Comparison of ENCODE assay signal across 27 cellular contexts in genomic region chr2:180146541-180146940, GRCh38.
DNase-seq lines count a peak whose midpoint lies in the region; ATAC-seq and TF ChIP-seq lines count a peak whose summit lies in the region.
"Had no signal": no experiment of that assay in that cellular context is flagged by ENCODE, and none has a peak within 500 bp of the region (broad histone marks: within the 10 kb centered on the region; RNA-seq: fewer than 3 reads in every experiment).

No MANE protein-coding gene starts in this region.

- H3K9me3 ChIP-seq in GM23248 (ENCODE audit: low read depth) (no peaks in the 10 kb centered on the region), HUES48 (ENCODE audit: control insufficient read depth, insufficient read depth, low read length) (no peaks in the 10 kb centered on the region), PC-9 (ENCODE audit: insufficient read depth, low read depth) (no peaks in the 10 kb centered on the region), neural progenitor cell (ENCODE audit: low read depth) (no peaks in the 10 kb centered on the region), trophoblast cell (ENCODE audit: insufficient read depth, low read depth, low read length) (no peaks in the 10 kb centered on the region)
- H3K9me3 ChIP-seq: BE2C had no signal

- no peak overlapping the region for H2BK12ac ChIP-seq in trophoblast cell (ENCODE audit: low read length)

- no peaks in the 10 kb centered on the region for H3K27me3 Mint-ChIP-seq in neural progenitor cell (ENCODE audit: insufficient read depth, low read depth)
- H3K27me3 Mint-ChIP-seq in stimulated activated memory B cell treated with anti-CD40 and anti-IgM and Interleukin-4, amounts not matched to agents 10 μg/mL and 1 μg/mL and 100 μg/mL, for 72 hours, result no peaks in the 10 kb centered on the region

- no peaks in the 10 kb centered on the region for H3K36me3 ChIP-seq in GM23248 (ENCODE audit: low read depth)
- no peaks in the 10 kb centered on the region for H3K36me3 ChIP-seq in HUES48 (ENCODE audit: control insufficient read depth, insufficient read depth, low read length)
- H3K36me3 ChIP-seq in PC-9 (ENCODE audit: low read depth), result no peaks in the 10 kb centered on the region
- no peaks in the 10 kb centered on the region for H3K36me3 ChIP-seq in neural progenitor cell
- no peaks in the 10 kb centered on the region for H3K36me3 ChIP-seq in trophoblast cell (ENCODE audit: control insufficient read depth in 1 of 2, insufficient read depth in 2 of 2, low read length in 2 of 2)
- H3K36me3 ChIP-seq: BE2C had no signal

- H3F3A ChIP-seq in GM23248 (ENCODE audit: insufficient read depth), result no peaks in the 10 kb centered on the region
- H3F3A ChIP-seq in PC-9 (ENCODE audit: insufficient read depth, low read depth), result no peaks in the 10 kb centered on the region
- no peaks in the 10 kb centered on the region for H3F3A ChIP-seq in neural progenitor cell (ENCODE audit: low read depth)

- H3K14ac ChIP-seq in trophoblast cell (ENCODE audit: low read length), result no peak overlapping the region

- H3K4me1 ChIP-seq in GM23248 (ENCODE audit: insufficient read depth) (no peaks in the 10 kb centered on the region), HUES48 (ENCODE audit: control insufficient read depth, insufficient read depth, low read length) (peaks cover 49% of the 10 kb centered on the region), PC-9 (replicated peaks; ENCODE audit: insufficient read depth) (no peaks in the 10 kb centered on the region), neural progenitor cell (peaks cover 4% of the 10 kb centered on the region), trophoblast cell (ENCODE audit: control insufficient read depth in 1 of 2, insufficient read depth in 2 of 2, low read length in 2 of 2) (no peaks in the 10 kb centered on the region)
- H3K4me1 ChIP-seq: BE2C had no signal

- no peak overlapping the region for H2BK5ac ChIP-seq in trophoblast cell (ENCODE audit: low read depth, low read length, poor library complexity)

- H4K20me1 ChIP-seq in GM23248 (ENCODE audit: insufficient read depth), result no peaks in the 10 kb centered on the region
- no peaks in the 10 kb centered on the region for H4K20me1 ChIP-seq in PC-9 (ENCODE audit: insufficient read depth)
- no peaks in the 10 kb centered on the region for H4K20me1 ChIP-seq in neural progenitor cell (ENCODE audit: low read depth)

- H4K8ac ChIP-seq in trophoblast cell (ENCODE audit: low read depth, low read length), result no peak overlapping the region

- no peak overlapping the region for H2AK5ac ChIP-seq in trophoblast cell (ENCODE audit: low read length)

- no peak for ATAC-seq in stimulated activated memory B cell treated with anti-CD40 and anti-IgM and Interleukin-4, amounts not matched to agents 10 μg/mL and 1 μg/mL and 100 μg/mL, for 72 hours
- ATAC-seq: GM12878, SK-N-SH treated with all-trans-retinoic acid at 6 μM for 48 hours had no signal

- TF ChIP-seq CTCF in PC-9 (conservative IDR thresholded peaks at IDR 0.05) (no peak), neural progenitor cell (IDR thresholded peaks at IDR 0.05) (no peak)

- BruUV-seq in PC-9 (replicated peaks; lab: Mats Ljungman, UMichigan), result no TSS peak

- intact Hi-C loops in PC-9 (cut with micrococcal nuclease; ENCODE audit: unreplicated experiment), result no loop called here

- H3K27me3 ChIP-seq in GM23248 (replicated peaks; ENCODE audit: insufficient read depth) (no peaks in the 10 kb centered on the region), HUES48 (ENCODE audit: control insufficient read depth, insufficient read depth, low read length) (no peaks in the 10 kb centered on the region), PC-9 (ENCODE audit: insufficient read depth, low read depth) (no peaks in the 10 kb centered on the region), neural progenitor cell (no peaks in the 10 kb centered on the region), trophoblast cell (ENCODE audit: insufficient read depth, low read length) (no peaks in the 10 kb centered on the region)
- H3K27me3 ChIP-seq: BE2C had no signal

- H3K4me3 Mint-ChIP-seq in neural progenitor cell, result no peak overlapping the region
- no peak overlapping the region for H3K4me3 Mint-ChIP-seq in stimulated activated memory B cell treated with anti-CD40 and anti-IgM and Interleukin-4, amounts not matched to agents 10 μg/mL and 1 μg/mL and 100 μg/mL, for 72 hours
- H3K4me3 Mint-ChIP-seq: CD14-positive monocyte; CD8-positive, alpha-beta memory T cell had no signal

- in situ Hi-C loops in GM23248 (cut with MboI), result no loop called here

- no peaks in the 10 kb centered on the region for H3K79me2 ChIP-seq in GM23248 (ENCODE audit: insufficient read depth)
- no peaks in the 10 kb centered on the region for H3K79me2 ChIP-seq in PC-9 (ENCODE audit: low read depth)
- H3K79me2 ChIP-seq in neural progenitor cell (ENCODE audit: low read depth), result no peaks in the 10 kb centered on the region
- H3K79me2 ChIP-seq in trophoblast cell (ENCODE audit: control insufficient read depth, insufficient read depth, low read length, poor library complexity), result no peaks in the 10 kb centered on the region

- H3K4ac ChIP-seq in trophoblast cell (ENCODE audit: low read depth, low read length), result no peak overlapping the region

- H2BK120ac ChIP-seq in trophoblast cell (ENCODE audit: insufficient read depth, low read length, poor library complexity), result no peak overlapping the region

- H3K27ac ChIP-seq in GM23248 (no peak overlapping the region), HUES48 (ENCODE audit: low read depth, low read length) (peak overlapping the region; percentile 87), PC-9 (no peak overlapping the region), neural progenitor cell (no peak overlapping the region), trophoblast cell (ENCODE audit: low read depth, low read length) (no peak overlapping the region)
- H3K27ac ChIP-seq: 22Rv1 had no signal

- H4K12ac ChIP-seq in trophoblast cell (ENCODE audit: low read depth, low read length), result no peak overlapping the region

- CTCF ChIA-PET in PC-9 (lab: Charles Lee), result no interaction called here

- POLR2A ChIA-PET in PC-9 (lab: Charles Lee; ENCODE audit: unreplicated experiment), result interaction anchor here (0.7 kb wide), 1 partner anchor 462 kb away, joined by 3 read pairs; no protein-coding TSS in a partner anchor

- peaks cover 2% of the 10 kb centered on the region for H3K4me1 Mint-ChIP-seq in neural progenitor cell
- no peaks in the 10 kb centered on the region for H3K4me1 Mint-ChIP-seq in stimulated activated memory B cell treated with anti-CD40 and anti-IgM and Interleukin-4, amounts not matched to agents 10 μg/mL and 1 μg/mL and 100 μg/mL, for 72 hours
- H3K4me1 Mint-ChIP-seq: CD14-positive monocyte; CD8-positive, alpha-beta memory T cell had no signal

- H3K9ac ChIP-seq in GM23248, result no peak overlapping the region
- H3K9ac ChIP-seq in HUES48 (ENCODE audit: low read depth, low read length), result peak overlapping the region; percentile 49; the same call in 1 of the 2 replicates
- no peak overlapping the region for H3K9ac ChIP-seq in neural progenitor cell
- no peak overlapping the region for H3K9ac ChIP-seq in trophoblast cell (ENCODE audit: low read length)

- no peaks in the 10 kb centered on the region for H3K9me2 ChIP-seq in GM23248 (ENCODE audit: insufficient read depth)
- no peaks in the 10 kb centered on the region for H3K9me2 ChIP-seq in PC-9 (ENCODE audit: insufficient read depth)

- no peak overlapping the region for H3K4me3 ChIP-seq in GM23248
- peak overlapping the region; percentile 42; the same call in 1 of the 2 replicates for H3K4me3 ChIP-seq in HUES48 (ENCODE audit: low read depth, low read length)
- no peak overlapping the region for H3K4me3 ChIP-seq in PC-9
- H3K4me3 ChIP-seq in neural progenitor cell, result no peak overlapping the region
- no peak overlapping the region for H3K4me3 ChIP-seq in trophoblast cell (ENCODE audit: low read depth, low read length)
- H3K4me3 ChIP-seq: GM12878 had no signal

- no peak overlapping the region for H3K23ac ChIP-seq in trophoblast cell (ENCODE audit: low read length)

- WGBS in GM23248 (ENCODE audit: low coverage in 1 of 2, low lambda C conversion rate in 2 of 2, missing lambda C conversion rate in 2 of 2), 2 experiments, result 59 to 66% methylated on average over 2 of the region's 2 CpGs
- no CpG with 5 or more reads among the region's 2 CpGs for WGBS in trophoblast cell (ENCODE audit: extremely low coverage, insufficient coverage, insufficient read length)

- DNase-seq in GM23248, result no peak
- DNase-seq in PC-9, result no peak
- DNase-seq in neural progenitor cell (ENCODE audit: low spot score), result no peak
- DNase-seq in kidney glomerular epithelial cell (lab: John Stamatoyannopoulos, UW), result no peak
- no peak for DNase-seq in stimulated activated CD4-positive, alpha-beta T cell treated with anti-CD3 and anti-CD28 coated beads, Interleukin-2, amount 100 ng/mL, for 48 hours
- no peak for DNase-seq in trophoblast cell
- DNase-seq: ACHN; BE2C; CD8-positive, alpha-beta memory T cell; DMS 273 treated with DMSO at 0.1 percent for 48 hours; DMS79; EL; GDM1; Kasumi-1; MV-4-11; NCI-H1105; NCI-H1436 treated with DMSO at 0.1 percent for 48 hours; NCI-H187 treated with DMSO at 0.1 percent for 48 hours; NCI-H446; NCI-H524 treated with DMSO at 0.1 percent for 48 hours; NCI-H82 had no signal

- H3K27ac Mint-ChIP-seq in neural progenitor cell, result no peak overlapping the region
- H3K27ac Mint-ChIP-seq in stimulated activated memory B cell treated with anti-CD40 and anti-IgM and Interleukin-4, amounts not matched to agents 10 μg/mL and 1 μg/mL and 100 μg/mL, for 72 hours, result no peak overlapping the region
- H3K27ac Mint-ChIP-seq: CD14-positive monocyte; CD8-positive, alpha-beta memory T cell had no signal

- peak overlapping the region; percentile 58; the same call in 1 of the 2 replicates for H2AFZ ChIP-seq in GM23248
- H2AFZ ChIP-seq in PC-9, result 0 out of 2 replicates have a peak overlapping the region, but pooled peaks have one; percentile 69
- peak overlapping the region; percentile 53 for H2AFZ ChIP-seq in neural progenitor cell (replicated peaks)
- no peak overlapping the region for H2AFZ ChIP-seq in trophoblast cell (ENCODE audit: insufficient read depth, low read length, poor library complexity)

- no peaks in the 10 kb centered on the region for H3K9me3 Mint-ChIP-seq in neural progenitor cell
- no peaks in the 10 kb centered on the region for H3K9me3 Mint-ChIP-seq in stimulated activated memory B cell treated with anti-CD40 and anti-IgM and Interleukin-4, amounts not matched to agents 10 μg/mL and 1 μg/mL and 100 μg/mL, for 72 hours
- H3K9me3 Mint-ChIP-seq: CD8-positive, alpha-beta memory T cell had no signal

- H4K91ac ChIP-seq in trophoblast cell (ENCODE audit: low read depth, low read length), result no peak overlapping the region

- H3K4me2 ChIP-seq in GM23248 (ENCODE audit: unreplicated experiment) (no peak overlapping the region), PC-9 (no peak overlapping the region), neural progenitor cell (no peak overlapping the region), trophoblast cell (ENCODE audit: low read length) (no peak overlapping the region)

- H3K18ac ChIP-seq in trophoblast cell (ENCODE audit: low read length), result no peak overlapping the region

- no peaks in the 10 kb centered on the region for H3K36me3 Mint-ChIP-seq in neural progenitor cell
- H3K36me3 Mint-ChIP-seq in stimulated activated memory B cell treated with anti-CD40 and anti-IgM and Interleukin-4, amounts not matched to agents 10 μg/mL and 1 μg/mL and 100 μg/mL, for 72 hours, result no peaks in the 10 kb centered on the region
- H3K36me3 Mint-ChIP-seq: CD14-positive monocyte; CD8-positive, alpha-beta memory T cell had no signal

- no peaks in the 10 kb centered on the region for H3K79me1 ChIP-seq in trophoblast cell (ENCODE audit: low read length)
